8 cellular contexts compared by ENCODE assay signal in genomic region chrX:14027511-14028019, GRCh38. TPM values are rescaled to one million over a fixed set of nuclear protein-coding genes. Genes with fewer than 3 reads are reported as not detected.
DNase-seq lines count a peak whose midpoint lies in the region; ATAC-seq, FAIRE-seq and TF ChIP-seq lines count a peak whose summit lies in the region.

No MANE protein-coding gene starts in this region.

- H3K4me1 ChIP-seq in kidney (ENCODE audit: control insufficient read depth in 1 of 2, insufficient read depth in 1 of 2, low read depth in 1 of 2, low read length in 2 of 2), result peaks cover 0 to 5% of the 10 kb centered on the region in 2 donors

- H3K27ac ChIP-seq in kidney (ENCODE audit: low read depth in 2 of 2, low read length in 2 of 2) (no peak overlapping the region), coronary artery (peak overlapping the region in 1 of 2 donors; percentile 12)

- H3K9me3 ChIP-seq in kidney (ENCODE audit: control insufficient read depth in 1 of 2, low read length in 2 of 2), result no peaks in the 10 kb centered on the region

- H3K4me3 Mint-ChIP-seq in activated naive CD4-positive, alpha-beta T cell treated with anti-CD3 and anti-CD28 coated beads, Interleukin-2, amount 50 U/mL, for 24 hours, result peak overlapping the region; percentile 97
- peak overlapping the region; percentile 2 for H3K4me3 Mint-ChIP-seq in activated naive CD8-positive, alpha-beta T cell treated with anti-CD3 and anti-CD28 coated beads for 36 hours

- H3K9ac ChIP-seq in kidney (ENCODE audit: low read length in 2 of 2), result no peak overlapping the region

- peaks cover 37% of the 10 kb centered on the region for H3K4me1 Mint-ChIP-seq in activated naive CD4-positive, alpha-beta T cell treated with anti-CD3 and anti-CD28 coated beads, Interleukin-2, amount 50 U/mL, for 24 hours
- H3K4me1 Mint-ChIP-seq in activated naive CD8-positive, alpha-beta T cell treated with anti-CD3 and anti-CD28 coated beads for 36 hours, result peaks cover 18% of the 10 kb centered on the region

- DNase-seq in activated naive CD4-positive, alpha-beta T cell treated with Interleukin-2 at 50 U/mL for 16 hours, result no peak
- DNase-seq in activated naive CD8-positive, alpha-beta T cell treated with anti-CD3 and anti-CD28 coated beads for 36 hours, result no peak
- DNase-seq in myocyte (ENCODE audit: low read depth) (peak; percentile 64), GM19240 (ENCODE audit: insufficient read length, low spot score) (no peak), kidney (no peak), coronary artery (ENCODE audit: low spot score) (no peak)

- FAIRE-seq in kidney (lab: Jason Lieb, UNC), result no peak

- TF ChIP-seq CTCF in kidney (IDR thresholded peaks at IDR 0.05; ENCODE audit: borderline replicate concordance, extremely low read depth, insufficient read depth), result no peak
- TF ChIP-seq CTCF in coronary artery (IDR thresholded peaks at IDR 0.05), result no peak

- H3K36me3 Mint-ChIP-seq in activated naive CD4-positive, alpha-beta T cell treated with anti-CD3 and anti-CD28 coated beads, Interleukin-2, amount 50 U/mL, for 24 hours, result peaks cover 6% of the 10 kb centered on the region
- peaks cover 1% of the 10 kb centered on the region for H3K36me3 Mint-ChIP-seq in activated naive CD8-positive, alpha-beta T cell treated with anti-CD3 and anti-CD28 coated beads for 36 hours

- peak overlapping the region; percentile 100 for H3K27ac Mint-ChIP-seq in activated naive CD4-positive, alpha-beta T cell treated with anti-CD3 and anti-CD28 coated beads, Interleukin-2, amount 50 U/mL, for 24 hours
- peak overlapping the region; percentile 100 for H3K27ac Mint-ChIP-seq in activated naive CD8-positive, alpha-beta T cell treated with anti-CD3 and anti-CD28 coated beads for 36 hours

- ATAC-seq in HG03354 (IDR thresholded peaks at IDR 0.05; ENCODE audit: poor library complexity, severe bottlenecking, unreplicated experiment), result peak; percentile 39

- H3K4me3 ChIP-seq in kidney (ENCODE audit: low read length in 2 of 2) (no peak overlapping the region), coronary artery (no peak overlapping the region)

- H3K9me3 Mint-ChIP-seq in activated naive CD4-positive, alpha-beta T cell treated with anti-CD3 and anti-CD28 coated beads, Interleukin-2, amount 50 U/mL, for 24 hours, result no peaks in the 10 kb centered on the region
- H3K9me3 Mint-ChIP-seq in activated naive CD8-positive, alpha-beta T cell treated with anti-CD3 and anti-CD28 coated beads for 36 hours, result no peaks in the 10 kb centered on the region

- intact Hi-C loops in kidney (cut with DNase I), result no loop called here

- no peaks in the 10 kb centered on the region for H3K27me3 Mint-ChIP-seq in activated naive CD4-positive, alpha-beta T cell treated with anti-CD3 and anti-CD28 coated beads, Interleukin-2, amount 50 U/mL, for 24 hours
- no peaks in the 10 kb centered on the region for H3K27me3 Mint-ChIP-seq in activated naive CD8-positive, alpha-beta T cell treated with anti-CD3 and anti-CD28 coated beads for 36 hours

- no peaks in the 10 kb centered on the region for H3K36me3 ChIP-seq in kidney (ENCODE audit: control insufficient read depth in 1 of 2, insufficient read depth in 2 of 2, low read length in 2 of 2)

RNA-seq across cellular contexts. Expression of gene GEMIN8, which starts 2.1 kb away (rescaled TPM):
- total RNA-seq in activated naive CD8-positive, alpha-beta T cell treated with anti-CD3 and anti-CD28 coated beads for 36 hours, result 10 to 100 TPM; 12.0 to 12.4 TPM
- total RNA-seq in myocyte (14.2 and 18.4 TPM in 2 replicates), kidney (30.0 TPM)
- polyA plus RNA-seq in myocyte (2012), result 15.5 TPM
- polyA plus RNA-seq in kidney (ENCODE audit: insufficient read depth, low read depth, low replicate concordance), result 25.4 TPM
